Comparison of ENCODE assay signal across 2 cellular contexts in the genomic region with DNA sequence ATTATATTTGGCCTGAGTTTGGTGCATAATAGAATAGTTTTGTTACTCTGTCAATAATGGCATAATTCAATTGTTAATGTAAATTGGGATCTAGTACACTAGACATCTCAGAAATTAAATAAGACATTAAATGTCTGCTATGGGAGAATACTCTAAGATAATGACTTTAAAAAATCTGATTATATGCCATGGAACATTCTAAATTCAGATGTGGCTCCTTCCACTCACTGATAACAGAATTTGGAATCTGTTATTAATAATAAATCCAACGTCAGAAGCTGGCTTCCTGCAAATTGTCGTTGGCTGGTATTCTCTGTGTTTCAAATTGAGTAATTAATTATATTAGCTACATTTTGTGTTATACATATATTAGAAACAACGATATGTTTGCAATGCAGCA.
A peak's percentile ranks its signal among the peaks of the same experiment; 100 is the strongest.
TF ChIP-seq lines count a peak whose summit lies in the region.

No MANE protein-coding gene starts in this region.

TF ChIP-seq in SK-N-SH, 30 proteins besides CTCF, POLR2A, EP300 and RAD21 (continued from another document):
- TF ChIP-seq RCOR1 (IDR thresholded peaks at IDR 0.05; ENCODE audit: low read length), result peak; percentile 23; the same call in 1 of the 2 replicates

TF ChIP-seq in SK-N-SH treated with all-trans-retinoic acid at 6 μM for 48 hours, 23 proteins besides CTCF, POLR2A, EP300 and RAD21 (continued from another document):
- TF ChIP-seq, protein P1, sequence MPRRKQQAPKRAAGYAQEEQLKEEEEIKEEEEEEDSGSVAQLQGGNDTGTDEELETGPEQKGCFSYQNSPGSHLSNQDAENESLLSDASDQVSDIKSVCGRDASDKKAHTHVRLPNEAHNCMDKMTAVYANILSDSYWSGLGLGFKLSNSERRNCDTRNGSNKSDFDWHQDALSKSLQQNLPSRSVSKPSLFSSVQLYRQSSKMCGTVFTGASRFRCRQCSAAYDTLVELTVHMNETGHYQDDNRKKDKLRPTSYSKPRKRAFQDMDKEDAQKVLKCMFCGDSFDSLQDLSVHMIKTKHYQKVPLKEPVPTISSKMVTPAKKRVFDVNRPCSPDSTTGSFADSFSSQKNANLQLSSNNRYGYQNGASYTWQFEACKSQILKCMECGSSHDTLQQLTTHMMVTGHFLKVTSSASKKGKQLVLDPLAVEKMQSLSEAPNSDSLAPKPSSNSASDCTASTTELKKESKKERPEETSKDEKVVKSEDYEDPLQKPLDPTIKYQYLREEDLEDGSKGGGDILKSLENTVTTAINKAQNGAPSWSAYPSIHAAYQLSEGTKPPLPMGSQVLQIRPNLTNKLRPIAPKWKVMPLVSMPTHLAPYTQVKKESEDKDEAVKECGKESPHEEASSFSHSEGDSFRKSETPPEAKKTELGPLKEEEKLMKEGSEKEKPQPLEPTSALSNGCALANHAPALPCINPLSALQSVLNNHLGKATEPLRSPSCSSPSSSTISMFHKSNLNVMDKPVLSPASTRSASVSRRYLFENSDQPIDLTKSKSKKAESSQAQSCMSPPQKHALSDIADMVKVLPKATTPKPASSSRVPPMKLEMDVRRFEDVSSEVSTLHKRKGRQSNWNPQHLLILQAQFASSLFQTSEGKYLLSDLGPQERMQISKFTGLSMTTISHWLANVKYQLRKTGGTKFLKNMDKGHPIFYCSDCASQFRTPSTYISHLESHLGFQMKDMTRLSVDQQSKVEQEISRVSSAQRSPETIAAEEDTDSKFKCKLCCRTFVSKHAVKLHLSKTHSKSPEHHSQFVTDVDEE (CRISPR knock-in tag; IDR thresholded peaks at IDR 0.05), result peak; percentile 47; the same call in 1 of the 2 replicates
- no peak for TF ChIP-seq PPARA (CRISPR knock-in tag; IDR thresholded peaks at IDR 0.05; ENCODE audit: borderline replicate concordance)
- no peak for TF ChIP-seq SNAI2 (CRISPR knock-in tag; IDR thresholded peaks at IDR 0.05)
